ENCODE assay signal across 11 cellular contexts in genomic region chr15:25859838-25860645, GRCh38. TPM values are rescaled to one million over a fixed set of nuclear protein-coding genes. Genes with fewer than 3 reads are reported as not detected.
DNase-seq lines count a peak whose midpoint lies in the region; ATAC-seq and TF ChIP-seq lines count a peak whose summit lies in the region.
"Had no signal": no experiment of that assay in that cellular context is flagged by ENCODE, and none has a peak within 500 bp of the region (broad histone marks: within the 10 kb centered on the region; RNA-seq: fewer than 3 reads in every experiment).

No MANE protein-coding gene starts in this region.

- H3K9me3 ChIP-seq in lower lobe of right lung (no peaks in the 10 kb centered on the region), thymus (ENCODE audit: control insufficient read depth) (no peaks in the 10 kb centered on the region)

- no peak for TF ChIP-seq CTCF in lower lobe of right lung (IDR thresholded peaks at IDR 0.05)

- intact Hi-C loops in lower lobe of right lung (cut with DNase I): no loop called here

- peak overlapping the region; percentile 97 for H3K4me3 Mint-ChIP-seq in activated naive CD8-positive, alpha-beta T cell treated with anti-CD3 and anti-CD28 coated beads, Interleukin-2, amount 10 ng/mL, durations not matched to agents 7 days and 5 days

- H3K4me3 ChIP-seq in lower lobe of right lung (peak overlapping the region; percentile 70), thymus (ENCODE audit: low read length) (no peak overlapping the region)

- 78% methylated on average over 15 of the region's 15 CpGs for WGBS in thymus

- no peaks in the 10 kb centered on the region for H3K27me3 Mint-ChIP-seq in activated naive CD8-positive, alpha-beta T cell treated with anti-CD3 and anti-CD28 coated beads, Interleukin-2, amount 10 ng/mL, durations not matched to agents 7 days and 5 days

- DNase-seq in activated CD4-positive, CD25-positive, alpha-beta regulatory T cell treated with anti-CD3 and anti-CD28 coated beads, Interleukin-2, amount 50 U/mL, for 72 hours: no peak
- DNase-seq in activated naive CD8-positive, alpha-beta T cell treated with anti-CD3 and anti-CD28 coated beads, Interleukin-2, amount 10 ng/mL, durations not matched to agents 7 days and 5 days: peak; percentile 47
- DNase-seq in lower lobe of right lung (no peak), HK-2 (ENCODE audit: unreplicated experiment) (no peak)
- DNase-seq: NCI-H345, substantia nigra had no signal

- H3K36me3 Mint-ChIP-seq in activated naive CD8-positive, alpha-beta T cell treated with anti-CD3 and anti-CD28 coated beads, Interleukin-2, amount 10 ng/mL, durations not matched to agents 7 days and 5 days: peaks cover 52% of the 10 kb centered on the region

- H3K4me1 ChIP-seq in lower lobe of right lung (peaks cover 43% of the 10 kb centered on the region), thymus (ENCODE audit: control insufficient read depth, insufficient read depth, low read length) (peaks cover 4% of the 10 kb centered on the region)

- H3K27me3 ChIP-seq in lower lobe of right lung (ENCODE audit: low read depth) (peaks cover 10% of the 10 kb centered on the region), thymus (ENCODE audit: control insufficient read depth, insufficient read depth) (no peaks in the 10 kb centered on the region)

- ATAC-seq in activated CD4-positive, CD25-positive, alpha-beta regulatory T cell treated with anti-CD3 and anti-CD28 coated beads, Interleukin-2, amount 50 U/mL, for 24 hours: peak; percentile 25 to 38
- peak; percentile 48 for ATAC-seq in activated naive CD8-positive, alpha-beta T cell treated with anti-CD3 and anti-CD28 coated beads, Interleukin-2, amount 10 ng/mL, durations not matched to agents 7 days and 5 days (ENCODE audit: low read depth)
- ATAC-seq in lower lobe of right lung: peak; percentile 27 to 43
- no peak for ATAC-seq in HG03457 (IDR thresholded peaks at IDR 0.05; ENCODE audit: unreplicated experiment)
- ATAC-seq in HG03196 (IDR thresholded peaks at IDR 0.05; ENCODE audit: unreplicated experiment): no peak

- H3K27ac Mint-ChIP-seq in activated naive CD8-positive, alpha-beta T cell treated with anti-CD3 and anti-CD28 coated beads, Interleukin-2, amount 10 ng/mL, durations not matched to agents 7 days and 5 days: peak overlapping the region; percentile 94

- H3K27ac ChIP-seq in lower lobe of right lung (peak overlapping the region; percentile 84), thymus (ENCODE audit: low read depth) (peak overlapping the region; percentile 56)
- H3K27ac ChIP-seq: 22Rv1 had no signal

- H3K4me1 Mint-ChIP-seq in activated naive CD8-positive, alpha-beta T cell treated with anti-CD3 and anti-CD28 coated beads, Interleukin-2, amount 10 ng/mL, durations not matched to agents 7 days and 5 days: peaks cover 52% of the 10 kb centered on the region

- no peaks in the 10 kb centered on the region for H3K36me3 ChIP-seq in lower lobe of right lung
- no peaks in the 10 kb centered on the region for H3K36me3 ChIP-seq in thymus (ENCODE audit: control insufficient read depth, insufficient read depth)

- POLR2A ChIA-PET in activated naive CD8-positive, alpha-beta T cell treated with anti-CD3 and anti-CD28 coated beads, Interleukin-2, amount 10 ng/mL, durations not matched to agents 7 days and 5 days (lab: Charles Lee): interaction anchor here (1.0 to 6.4 kb wide), 3 partner anchors 9 to 48 kb away, joined by 6 to 79 read pairs (median 30); no protein-coding TSS in a partner anchor

- H3K9me3 Mint-ChIP-seq in activated naive CD8-positive, alpha-beta T cell treated with anti-CD3 and anti-CD28 coated beads, Interleukin-2, amount 10 ng/mL, durations not matched to agents 7 days and 5 days: no peaks in the 10 kb centered on the region

RNA-seq across cellular contexts. Expression of gene ATP10A, which starts 3.1 kb away (rescaled TPM):
- 10 to 100 TPM; 57.9 to 60.3 TPM for total RNA-seq in activated naive CD8-positive, alpha-beta T cell treated with anti-CD3 and anti-CD28 coated beads, Interleukin-2, amount 10 ng/mL, durations not matched to agents 7 days and 5 days
- total RNA-seq in lower lobe of right lung: 43.5 TPM
- 2.6 TPM for polyA plus RNA-seq in thymus

Comparison
In these comparisons a context has a peak if more than half of its experiments do, and no peak if none do; other contexts are left out.
1. ATAC-seq: peak in activated CD4-positive, CD25-positive, alpha-beta regulatory T cell treated with anti-CD3 and anti-CD28 coated beads, Interleukin-2, amount 50 U/mL, for 24 hours (2 of 2), activated naive CD8-positive, alpha-beta T cell treated with anti-CD3 and anti-CD28 coated beads, Interleukin-2, amount 10 ng/mL, durations not matched to agents 7 days and 5 days (single experiment) and lower lobe of right lung (2 of 2); none in HG03457 (single experiment) and HG03196 (single experiment).